Comparison of ENCODE assay signal across 27 cellular contexts in the genomic region with DNA sequence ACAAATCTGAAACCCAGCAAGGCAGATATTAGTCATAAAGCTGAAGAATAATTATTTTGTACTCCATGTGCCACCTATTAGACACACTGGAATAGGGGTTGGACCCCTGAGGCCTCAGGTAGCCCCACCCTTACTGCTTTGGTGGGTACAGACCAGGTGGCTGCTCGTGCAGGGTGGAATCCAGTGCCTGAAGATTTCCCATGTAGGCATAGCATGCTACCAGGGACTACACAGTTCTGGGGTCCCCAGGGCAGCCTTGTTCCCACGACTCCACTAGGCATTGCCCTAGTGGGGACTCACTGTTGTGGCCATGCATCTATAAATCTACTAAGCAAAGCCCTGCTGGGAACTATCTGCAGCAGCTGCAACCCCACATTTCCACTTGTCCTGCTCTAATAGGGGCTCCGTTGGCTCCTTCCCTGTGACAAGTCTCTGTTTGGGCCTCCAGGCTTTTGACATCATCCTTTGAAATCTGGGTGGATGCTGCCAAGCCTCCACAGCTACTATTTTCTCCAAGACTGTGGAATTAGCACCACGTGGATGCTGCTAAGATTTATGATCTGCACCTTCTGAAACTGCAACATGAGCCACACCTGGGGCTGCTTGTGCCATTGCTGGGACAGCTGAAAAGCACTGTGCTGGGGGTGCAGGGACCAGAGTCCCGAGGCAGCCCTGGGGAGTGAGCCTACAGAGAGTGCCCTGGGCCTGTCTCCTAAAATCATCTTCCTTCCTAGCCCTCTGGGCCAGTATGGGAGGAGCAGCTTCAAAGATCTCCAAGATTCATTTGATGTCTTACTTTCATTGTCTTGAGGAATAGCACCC.
DNase-seq lines count a peak whose midpoint lies in the region; ATAC-seq, FAIRE-seq and TF ChIP-seq lines count a peak whose summit lies in the region.
"Had no signal": no experiment of that assay in that cellular context is flagged by ENCODE, and none has a peak within 500 bp of the region (broad histone marks: within the 10 kb centered on the region; RNA-seq: fewer than 3 reads in every experiment).

No MANE protein-coding gene starts in this region.

- POLR2A ChIA-PET in HepG2 (lab: Yijun Ruan, JAX) = no interaction called here

- CTCF ChIA-PET in HepG2 (lab: Yijun Ruan, JAX; ENCODE audit: low intra/inter-chr PET ratio, low total read pairs) = no interaction called here

- no TSS peak for BruUV-seq in HepG2 (replicated peaks; lab: Mats Ljungman, UMichigan)

- no peaks in the 10 kb centered on the region for H3K79me2 ChIP-seq in HepG2 (ENCODE audit: insufficient read depth, low read length)

- in situ Hi-C loops in HepG2 (cut with HindIII; ENCODE audit: extremely low pct_ligation_motif_present, low pct_unique_long_range_greater_than_20kb) = no loop called here

- H3K36me3 ChIP-seq in HepG2 (replicated peaks in 1 of 2; ENCODE audit: control insufficient read depth in 1 of 2, insufficient read depth in 2 of 2, low read length in 2 of 2) (no peaks in the 10 kb centered on the region), right lobe of liver (no peaks in the 10 kb centered on the region)
- H3K36me3 ChIP-seq: BE2C, SJSA1 had no signal

- H3K9ac ChIP-seq in HepG2 (ENCODE audit: insufficient read depth, low read depth, low read length) = no peak overlapping the region

- no peak overlapping the region for H3K4me3 Mint-ChIP-seq in stimulated activated effector memory CD8-positive, alpha-beta T cell treated with anti-CD3 and anti-CD28 coated beads, Interleukin-12 subunit alpha, Interleukin-12 subunit beta, amount 100 ng/mL, for 72 hours

- no peaks in the 10 kb centered on the region for H3K9me3 ChIP-seq in HepG2 (ENCODE audit: low read length)
- no peaks in the 10 kb centered on the region for H3K9me3 ChIP-seq in right lobe of liver
- H3K9me3 ChIP-seq: BE2C, SJSA1 had no signal

- no peak overlapping the region for H3K4me3 ChIP-seq in HepG2 (replicated peaks in 1 of 3; ENCODE audit: insufficient read depth in 1 of 3, low read depth in 2 of 3, low read length in 3 of 3)
- H3K4me3 ChIP-seq in right lobe of liver = no peak overlapping the region
- H3K4me3 ChIP-seq: SJSA1 had no signal

- H3K9me3 Mint-ChIP-seq in stimulated activated effector memory CD8-positive, alpha-beta T cell treated with anti-CD3 and anti-CD28 coated beads, Interleukin-12 subunit alpha, Interleukin-12 subunit beta, amount 100 ng/mL, for 72 hours = no peaks in the 10 kb centered on the region

- no peaks in the 10 kb centered on the region for H3K36me3 Mint-ChIP-seq in stimulated activated effector memory CD8-positive, alpha-beta T cell treated with anti-CD3 and anti-CD28 coated beads, Interleukin-12 subunit alpha, Interleukin-12 subunit beta, amount 100 ng/mL, for 72 hours

- ATAC-seq in HepG2 (peak; percentile 54; the same call in 2 of the 3 replicates), right lobe of liver (no peak), foreskin keratinocyte (peak; percentile 20), HG03135 (IDR thresholded peaks at IDR 0.05; ENCODE audit: unreplicated experiment) (no peak)
- peak; percentile 44 for ATAC-seq in stimulated activated effector memory CD8-positive, alpha-beta T cell treated with anti-CD3 and anti-CD28 coated beads, Interleukin-12 subunit alpha, Interleukin-12 subunit beta, amount 100 ng/mL, for 72 hours

- TF ChIP-seq CTCF in HepG2 (CRISPR knock-in tag; IDR thresholded peaks at IDR 0.05) = no peak
- TF ChIP-seq CTCF in right lobe of liver (IDR thresholded peaks at IDR 0.05) = no peak
- no peak for TF ChIP-seq CTCF in foreskin keratinocyte (conservative IDR thresholded peaks at IDR 0.05)

- no peak overlapping the region for H3K27ac Mint-ChIP-seq in stimulated activated effector memory CD8-positive, alpha-beta T cell treated with anti-CD3 and anti-CD28 coated beads, Interleukin-12 subunit alpha, Interleukin-12 subunit beta, amount 100 ng/mL, for 72 hours

- TF ChIP-seq EP300 in HepG2 (IDR thresholded peaks at IDR 0.05; ENCODE audit: low read depth in 2 of 2, low read length in 2 of 2) (no peak), HepG2 (CRISPR knock-in tag; IDR thresholded peaks at IDR 0.05; ENCODE audit: borderline replicate concordance) (no peak)

- no peak overlapping the region for H3K4me2 ChIP-seq in HepG2 (ENCODE audit: low read depth, low read length)

- H3K27ac ChIP-seq in HepG2 (ENCODE audit: extremely low read length, insufficient read depth, low read length) (no peak overlapping the region), right lobe of liver (no peak overlapping the region), foreskin keratinocyte (no peak overlapping the region)
- H3K27ac ChIP-seq: SJSA1 had no signal

- DNase-seq in HepG2 (ENCODE audit: low spot score) (no peak), right lobe of liver (no peak), foreskin keratinocyte (no peak), GM12891 (ENCODE audit: insufficient read length, low spot score) (no peak)
- DNase-seq in stimulated activated effector memory CD8-positive, alpha-beta T cell treated with anti-CD3 and anti-CD28 coated beads, Interleukin-12 subunit alpha, Interleukin-12 subunit beta, amount 100 ng/mL, for 72 hours (ENCODE audit: low spot score in 2 of 2) = no peak
- no peak for DNase-seq in activated naive CD4-positive, alpha-beta T cell treated with Interleukin-2 at 50 U/mL for 16 hours
- DNase-seq: 8988T, ACHN, BE2C, Calu3, DMS79 treated with DMSO at 0.1 percent for 48 hours, GF-D8, HCEC 1CT, Karpas-422, NCI-H1105, NCI-H1436 treated with DMSO at 0.1 percent for 48 hours, NCI-H187 treated with DMSO at 0.1 percent for 48 hours, NCI-H2107, NCI-H524, NCI-H748 treated with DMSO at 0.1 percent for 48 hours, Right ventricle myocardium superior had no signal

- WGBS in HepG2 (ENCODE audit: low lambda C conversion rate) = 76% methylated on average over 4 of the region's 5 CpGs
- WGBS in right lobe of liver (ENCODE audit: insufficient coverage, low coverage, low lambda C conversion rate, missing lambda C conversion rate) = 88% methylated on average over 1 of the region's 5 CpGs

- no peak for TF ChIP-seq RAD21 in HepG2 (CRISPR knock-in tag; IDR thresholded peaks at IDR 0.05)

- H3K4me1 Mint-ChIP-seq in stimulated activated effector memory CD8-positive, alpha-beta T cell treated with anti-CD3 and anti-CD28 coated beads, Interleukin-12 subunit alpha, Interleukin-12 subunit beta, amount 100 ng/mL, for 72 hours = no peaks in the 10 kb centered on the region

- no peaks in the 10 kb centered on the region for H4K20me1 ChIP-seq in HepG2 (ENCODE audit: insufficient read depth, low read length)

- H3K4me1 ChIP-seq in HepG2 (ENCODE audit: insufficient read depth, low read length) = no peaks in the 10 kb centered on the region
- no peaks in the 10 kb centered on the region for H3K4me1 ChIP-seq in right lobe of liver
- H3K4me1 ChIP-seq in foreskin keratinocyte = no peaks in the 10 kb centered on the region
- H3K4me1 ChIP-seq: SJSA1 had no signal

- H3K27me3 ChIP-seq in HepG2 (ENCODE audit: control insufficient read depth in 1 of 2, insufficient read depth in 2 of 2, low read length in 2 of 2) (no peaks in the 10 kb centered on the region), right lobe of liver (no peaks in the 10 kb centered on the region), foreskin keratinocyte (no peaks in the 10 kb centered on the region)
- H3K27me3 ChIP-seq: BE2C, SJSA1 had no signal

- no peak overlapping the region for H2AFZ ChIP-seq in HepG2 (ENCODE audit: low read length)

- no peak for TF ChIP-seq POLR2A in HepG2 (IDR thresholded peaks at IDR 0.05; ENCODE audit: insufficient read depth in 1 of 2, low read depth in 2 of 2, low read length in 2 of 2)
- TF ChIP-seq POLR2A in right lobe of liver (IDR thresholded peaks at IDR 0.05) = no peak
- no peak for TF ChIP-seq POLR2A in GM12891 (IDR thresholded peaks at IDR 0.05; ENCODE audit: low read depth, low read length)

- intact Hi-C loops in HepG2 (cut with micrococcal nuclease; ENCODE audit: unreplicated experiment) = no loop called here
- intact Hi-C loops in right lobe of liver (cut with DNase I) = no loop called here

- no peak for FAIRE-seq in HepG2 (lab: Jason Lieb, UNC)
- no peak for FAIRE-seq in GM12891 (lab: Jason Lieb, UNC)
- FAIRE-seq: GM12892, GM19239, H1, RCC 7860 had no signal

TF ChIP-seq in HepG2, 621 proteins besides CTCF, POLR2A, EP300 and RAD21 (continues in another document):
- TF ChIP-seq HNF4G (IDR thresholded peaks at IDR 0.05; ENCODE audit: borderline replicate concordance, low read depth, low read length) (no peak), HNF4G (CRISPR knock-in tag; IDR thresholded peaks at IDR 0.05; ENCODE audit: borderline replicate concordance, low read depth) (no peak)

TF ChIP-seq in GM12891, 5 proteins besides CTCF, POLR2A, EP300 and RAD21:
- TF ChIP-seq SPI1 (IDR thresholded peaks at IDR 0.05; ENCODE audit: low read depth, low read length) (no peak), PAX5 (IDR thresholded peaks at IDR 0.05; ENCODE audit: insufficient read depth, low read length, severe bottlenecking) (no peak), TAF1 (IDR thresholded peaks at IDR 0.05; ENCODE audit: low read depth, low read length) (no peak), POLR2AphosphoS5 (IDR thresholded peaks at IDR 0.05; ENCODE audit: low read depth, low read length) (no peak), POU2F2 (IDR thresholded peaks at IDR 0.05; ENCODE audit: low read depth, low read length) (no peak)
TF ChIP-seq in GM12891: peak in this region for 0.

Comparison
In these comparisons a context has a peak if more than half of its experiments do, and no peak if none do; other contexts are left out.
1. ATAC-seq: peak in HepG2 (single experiment), foreskin keratinocyte (single experiment) and stimulated activated effector memory CD8-positive, alpha-beta T cell treated with anti-CD3 and anti-CD28 coated beads, Interleukin-12 subunit alpha, Interleukin-12 subunit beta, amount 100 ng/mL, for 72 hours (single experiment); none in right lobe of liver (0 of 4) and HG03135 (single experiment).